ENCODE assay signal across 8 cellular contexts in the genomic region with DNA sequence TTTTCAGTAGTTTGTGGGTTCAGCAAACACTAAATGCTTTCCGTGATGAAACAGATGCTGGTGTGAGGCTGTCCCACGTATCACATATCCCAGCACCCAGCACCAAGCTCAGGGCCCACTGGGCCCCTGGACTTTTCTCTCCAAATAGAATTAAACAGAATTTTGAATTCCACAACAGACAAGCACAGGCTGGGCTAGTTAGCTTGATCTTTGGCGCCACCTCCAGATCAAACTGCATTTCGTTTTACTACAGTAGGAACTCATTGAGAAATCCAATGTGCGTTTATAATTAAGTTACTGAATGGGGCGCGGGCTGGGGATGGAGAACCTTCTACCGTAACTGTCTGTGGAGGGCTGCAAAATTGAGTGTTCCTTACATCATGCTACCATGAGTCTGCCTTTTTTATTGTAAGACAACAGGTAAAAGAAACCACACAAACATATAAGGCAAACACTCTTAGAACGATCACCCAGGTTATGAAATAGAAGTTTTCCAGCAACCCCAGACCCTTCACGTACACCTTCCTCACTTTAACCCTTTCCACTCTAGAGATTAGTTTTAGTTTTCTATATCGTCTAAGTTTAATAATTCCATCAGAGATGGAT.
A peak's percentile ranks its signal among the peaks of the same experiment; 100 is the strongest.
DNase-seq lines count a peak whose midpoint lies in the region; ATAC-seq and TF ChIP-seq lines count a peak whose summit lies in the region.

No MANE protein-coding gene starts in this region.

- no peak overlapping the region for H3K4me3 ChIP-seq in LNCaP clone FGC (ENCODE audit: low read depth, low read length)
- H3K4me3 ChIP-seq in brain microvascular endothelial cell (ENCODE audit: low read depth, low read length): no peak overlapping the region

- H3K27ac ChIP-seq in RWPE1 (no peak overlapping the region), brain microvascular endothelial cell (no peak overlapping the region)

- DNase-seq in EH (ENCODE audit: low read depth) (peak; percentile 73), LNCaP clone FGC (ENCODE audit: low read depth) (peak; percentile 19), RWPE1 (ENCODE audit: low spot score) (peak; percentile 82), brain microvascular endothelial cell (peak; percentile 73), iPS-NIHi7 (ENCODE audit: extremely low spot score) (peak; percentile 75)
- DNase-seq in stimulated activated CD4-positive, alpha-beta T cell treated with anti-CD3 and anti-CD28 coated beads, Interleukin-12 subunit alpha, Interleukin-12 subunit beta, amount 100 ng/mL, for 48 hours (ENCODE audit: low read depth in 2 of 3, low spot score in 1 of 3): peak in 2 of 3 donors; percentile 42 to 46
- no peak for DNase-seq in stimulated activated naive CD4-positive, alpha-beta T cell treated with Interleukin-2 at 50 U/mL for 16 hours (lab: John Stamatoyannopoulos, UW)

- POLR2A ChIA-PET in RWPE1 (lab: Yijun Ruan, JAX; ENCODE audit: low non-redundant PET): no interaction called here

- TF ChIP-seq CTCF in LNCaP clone FGC (IDR thresholded peaks at IDR 0.05; ENCODE audit: control insufficient read depth, extremely low read depth, insufficient read depth): peak; percentile 85
- TF ChIP-seq CTCF in RWPE1 (conservative IDR thresholded peaks at IDR 0.05; ENCODE audit: low read depth): peak; percentile 86
- TF ChIP-seq CTCF in brain microvascular endothelial cell (IDR thresholded peaks at IDR 0.05; ENCODE audit: low read depth, low read length, missing control alignments): peak; percentile 74

- in situ Hi-C loops in brain microvascular endothelial cell (cut with HindIII; ENCODE audit: low pct_ligation_motif_present, low sequenced_read_pairs): no loop called here

- CTCF ChIA-PET in RWPE1 (lab: Yijun Ruan, JAX): interaction anchor here (0.6 to 2.7 kb wide), 17 partner anchors 11 to 698 kb away, joined by 3 to 20 read pairs (median 5); a partner anchor contains a TSS

- peaks cover 45% of the 10 kb centered on the region for H3K36me3 ChIP-seq in brain microvascular endothelial cell (replicated peaks)

- no peak for ATAC-seq in HG03442 (IDR thresholded peaks at IDR 0.05; ENCODE audit: unreplicated experiment)

- H3K27me3 ChIP-seq in brain microvascular endothelial cell (replicated peaks): no peaks in the 10 kb centered on the region
